Comparison of ENCODE assay signal across 1 cellular context in genomic region chr6:11317885-11318771, GRCh38.
TF ChIP-seq lines count a peak whose summit lies in the region.

No MANE protein-coding gene starts in this region.

TF ChIP-seq in SK-N-SH, 30 proteins besides CTCF, POLR2A, EP300 and RAD21 (continued from another document):
- peak; percentile 62; the same call in 1 of the 2 replicates for TF ChIP-seq ZBTB33 (IDR thresholded peaks at IDR 0.05; ENCODE audit: borderline replicate concordance, low read depth)
- TF ChIP-seq TAF1 (IDR thresholded peaks at IDR 0.05; ENCODE audit: borderline replicate concordance, low read depth, low read length), result no peak
- peak; percentile 96 for TF ChIP-seq JUND (IDR thresholded peaks at IDR 0.05)
- no peak for TF ChIP-seq RCOR1 (IDR thresholded peaks at IDR 0.05; ENCODE audit: low read length)
- TF ChIP-seq TEAD4 (IDR thresholded peaks at IDR 0.05; ENCODE audit: borderline replicate concordance, insufficient read depth), result peak; percentile 77
- TF ChIP-seq YY1 (IDR thresholded peaks at IDR 0.05; ENCODE audit: low read depth), result peak; percentile 67; the same call in 1 of the 2 replicates
TF ChIP-seq in SK-N-SH: peak in this region for 15.
